ENCODE assay signal across 8 cellular contexts in the genomic region with DNA sequence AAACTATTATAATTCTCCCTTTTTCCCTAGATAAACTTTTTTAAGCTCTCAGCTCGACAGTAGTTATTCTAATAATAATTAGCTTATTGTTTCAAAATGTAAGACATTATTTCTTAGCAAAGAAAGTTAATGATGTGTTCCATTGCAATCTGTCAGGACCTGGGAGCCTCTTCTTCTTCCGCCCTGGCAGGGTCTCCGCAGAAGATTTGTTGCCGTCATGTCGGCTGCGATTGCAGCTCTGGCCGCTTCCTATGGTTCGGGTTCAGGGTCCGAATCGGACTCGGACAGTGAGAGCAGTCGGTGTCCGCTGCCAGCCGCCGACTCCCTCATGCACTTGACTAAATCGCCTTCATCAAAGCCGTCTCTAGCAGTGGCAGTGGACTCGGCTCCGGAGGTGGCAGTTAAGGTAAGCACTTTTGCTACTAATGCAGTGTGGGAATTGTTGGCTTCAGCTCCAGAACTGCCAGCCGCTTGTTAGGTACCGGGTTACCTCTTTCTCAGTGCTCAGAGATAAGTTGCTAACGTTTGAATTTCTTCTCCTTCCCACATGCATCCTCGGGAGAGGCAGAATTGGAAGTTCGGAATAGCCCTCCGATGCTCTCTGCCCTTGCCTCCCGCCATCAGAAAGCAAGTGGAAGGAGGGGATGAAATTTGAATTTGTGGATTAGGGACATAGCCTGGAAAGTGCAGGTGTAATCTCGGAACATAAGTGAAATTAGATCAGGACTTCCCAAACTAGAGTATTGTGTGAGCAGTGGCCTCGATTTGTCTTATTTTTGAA. TPM values are rescaled to one million over a fixed set of nuclear protein-coding genes. Genes with fewer than 3 reads are reported as not detected.
DNase-seq lines count a peak whose midpoint lies in the region; ATAC-seq, FAIRE-seq and TF ChIP-seq lines count a peak whose summit lies in the region.

Gene CDC40, plus strand, starts transcription at position 200 of the 781 bp plus-strand sequence. Its CDS starts 18 bp downstream, at position 218.

- no peaks in the 10 kb centered on the region for H3K36me3 ChIP-seq in bronchial epithelial cell (ENCODE audit: control insufficient read depth, insufficient read depth, low read length)

- DNase-seq in ELF-1 (ENCODE audit: low read depth, low spot score) = peak; percentile 67
- peak; percentile 55 for DNase-seq in HuH-7.5 (ENCODE audit: low spot score)
- DNase-seq in UCSD-AML1 (lab: John Stamatoyannopoulos, UW; ENCODE audit: unreplicated experiment) = peak; percentile 69
- no peak for DNase-seq in bronchial epithelial cell (ENCODE audit: low read depth)
- DNase-seq in left colon = peak; percentile 68 to 69
- DNase-seq in stimulated activated CD4-positive, alpha-beta T cell treated with anti-CD3 and anti-CD28 coated beads, Interleukin-4, amount 100 ng/mL, for 1 hour = peak; percentile 51
- DNase-seq in LoVo (ENCODE audit: low spot score) = no peak

- TF ChIP-seq CTCF in bronchial epithelial cell (IDR thresholded peaks at IDR 0.05; ENCODE audit: insufficient read depth, low read length, severe bottlenecking) = no peak

- intact Hi-C loops in left colon (cut with DNase I, micrococcal nuclease) = no loop called here

- H3K27me3 ChIP-seq in bronchial epithelial cell (ENCODE audit: control insufficient read depth, insufficient read depth, low read length) = no peaks in the 10 kb centered on the region

- ATAC-seq in GM21529 (IDR thresholded peaks at IDR 0.05; ENCODE audit: unreplicated experiment) (peak; percentile 43), left colon (peak; percentile 57)

- peak within 1 kb of the TSS; percentile 95 for H3K4me3 ChIP-seq in bronchial epithelial cell (ENCODE audit: low read depth, low read length)

- no peak for FAIRE-seq in bronchial epithelial cell (lab: Jason Lieb, UNC)

RNA-seq across cellular contexts. Expression of gene CDC40, which starts in this region (rescaled TPM):
- total RNA-seq in bronchial epithelial cell = 10.5 and 11.1 TPM in 2 replicates
- 10 to 100 TPM; 17.7 to 18.3 TPM for total RNA-seq in left colon

Comparison
In these comparisons a context has a peak if more than half of its experiments do, and no peak if none do; other contexts are left out.
1. DNase-seq: peak in ELF-1 (single experiment), HuH-7.5 (single experiment), UCSD-AML1 (single experiment), left colon (2 of 2) and stimulated activated CD4-positive, alpha-beta T cell treated with anti-CD3 and anti-CD28 coated beads, Interleukin-4, amount 100 ng/mL, for 1 hour (single experiment); none in bronchial epithelial cell (single experiment) and LoVo (single experiment).